ENCODE assay signal across 25 cellular contexts in genomic region chr3:59191651-59192050, GRCh38.
"Had no signal": no experiment of that assay in that cellular context is flagged by ENCODE, and none has a peak within 500 bp of the region (broad histone marks: within the 10 kb centered on the region; RNA-seq: fewer than 3 reads in every experiment).

No MANE protein-coding gene starts in this region.

- H3K4me1 ChIP-seq: body of pancreas, parathyroid adenoma, psoas muscle, sigmoid colon had no signal

- H3K27me3 ChIP-seq: body of pancreas, cardiac muscle cell, dorsolateral prefrontal cortex, sigmoid colon had no signal

- H3K9ac ChIP-seq: parathyroid adenoma had no signal

- ATAC-seq: activated CD4-positive, alpha-beta T cell treated with anti-CD3 and anti-CD28 coated beads for 36 hours; activated CD8-positive, alpha-beta memory T cell treated with anti-CD3 and anti-CD28 coated beads, Interleukin-2, amount 10 ng/mL, durations not matched to agents 7 days and 5 days; activated CD8-positive, alpha-beta T cell treated with anti-CD3 and anti-CD28 coated beads, Interleukin-2, amount 10 ng/mL, durations not matched to agents 7 days and 5 days; activated T-cell treated with anti-CD3 and anti-CD28 coated beads, Interleukin-2, amount 50 U/mL, for 72 hours; body of pancreas; left cardiac atrium; left ventricle myocardium superior; psoas muscle; stimulated activated effector memory CD8-positive, alpha-beta T cell treated with anti-CD3 and anti-CD28 coated beads, Interleukin-12 subunit alpha, Interleukin-12 subunit beta, amount 100 ng/mL, for 72 hours had no signal

- H3K27ac ChIP-seq: body of pancreas, cardiac muscle cell, coronary artery, dorsolateral prefrontal cortex, parathyroid adenoma, psoas muscle, sigmoid colon, thoracic aorta had no signal

- DNase-seq: activated CD4-positive, alpha-beta T cell treated with anti-CD3 and anti-CD28 coated beads for 36 hours; activated CD4-positive, CD25-positive, alpha-beta regulatory T cell; activated CD8-positive, alpha-beta memory T cell treated with anti-CD3 and anti-CD28 coated beads, Interleukin-2, amount 10 ng/mL, durations not matched to agents 7 days and 5 days; activated CD8-positive, alpha-beta T cell treated with anti-CD3 and anti-CD28 coated beads, Interleukin-2, amount 10 ng/mL, durations not matched to agents 7 days and 5 days; activated naive CD4-positive, alpha-beta T cell; activated T-cell treated with anti-CD3 and anti-CD28 coated beads, Interleukin-2, amount 50 U/mL, for 72 hours; anterior cingulate cortex; body of pancreas; cerebellar nuclear complex; dorsolateral prefrontal cortex; effector memory CD4-positive, alpha-beta T cell; islet precursor cell; left cardiac atrium; left ventricle myocardium superior; naive B cell; nephron progenitor cell; psoas muscle; sigmoid colon; stimulated activated CD4-positive, alpha-beta T cell treated with anti-CD3 and anti-CD28 coated beads, Interleukin-4, amount 100 ng/mL, for 24 hours; trophoblast cell had no signal

- H3K36me3 ChIP-seq: cardiac muscle cell, sigmoid colon, thoracic aorta had no signal

- H3K9me3 ChIP-seq: body of pancreas, psoas muscle, sigmoid colon, thoracic aorta had no signal

- H3K4me3 ChIP-seq: body of pancreas, cardiac muscle cell, coronary artery, dorsolateral prefrontal cortex, psoas muscle, sigmoid colon, thoracic aorta had no signal

- H3K79me2 ChIP-seq: parathyroid adenoma had no signal

- H2AFZ ChIP-seq: parathyroid adenoma had no signal
